8 cellular contexts compared by ENCODE assay signal in the genomic region with DNA sequence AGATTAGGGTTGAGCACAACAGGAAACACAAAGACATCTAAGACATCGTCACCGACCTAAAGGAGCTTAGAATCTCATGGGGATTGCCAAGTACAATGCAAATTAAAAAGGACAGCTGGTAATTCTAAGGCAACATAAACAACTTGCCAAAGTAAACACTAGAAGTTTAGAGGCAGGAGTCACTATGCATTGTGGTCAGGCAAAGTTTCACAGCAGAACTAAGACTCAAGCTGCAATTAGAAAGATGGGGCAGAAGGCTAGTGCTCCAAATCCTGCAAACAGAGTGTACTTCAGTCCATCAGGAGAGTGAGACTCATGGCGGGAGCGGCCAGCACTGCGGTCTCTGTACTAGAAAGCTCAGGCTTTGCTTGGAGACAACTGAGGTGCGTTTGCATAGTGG. TPM values are rescaled to one million over a fixed set of nuclear protein-coding genes. Genes with fewer than 3 reads are reported as not detected.
DNase-seq lines count a peak whose midpoint lies in the region; ATAC-seq, FAIRE-seq and TF ChIP-seq lines count a peak whose summit lies in the region.

No MANE protein-coding gene starts in this region.

- H3K4me1 Mint-ChIP-seq in T-helper 17 cell: peaks cover 31% of the 10 kb centered on the region
- peaks cover 33% of the 10 kb centered on the region for H3K4me1 Mint-ChIP-seq in activated T-helper 2 cell treated with anti-CD3 and anti-CD28 coated beads, Interferon-gamma antibody, Interleukin-2, Interleukin-4, amounts not matched to agents 10 μg/mL and 5 μg/mL and 100 μg/mL, durations not matched to agents 14 hours and 24 hours and 36 hours (ENCODE audit: low read depth)

- H3K27ac ChIP-seq in heart left ventricle: peak overlapping the region in 9 of 12 donors; percentile 3 to 97 (median 59)
- peak overlapping the region; percentile 81 for H3K27ac ChIP-seq in osteoblast (ENCODE audit: low read depth, low read length)

- H2AFZ ChIP-seq in osteoblast (ENCODE audit: low read length): no peak overlapping the region

- H3K27me3 Mint-ChIP-seq in T-helper 17 cell: no peaks in the 10 kb centered on the region
- H3K27me3 Mint-ChIP-seq in activated T-helper 2 cell treated with anti-CD3 and anti-CD28 coated beads, Interferon-gamma antibody, Interleukin-2, Interleukin-4, amounts not matched to agents 10 μg/mL and 5 μg/mL and 100 μg/mL, durations not matched to agents 14 hours and 24 hours and 36 hours (ENCODE audit: low read depth): no peaks in the 10 kb centered on the region

- H3K36me3 Mint-ChIP-seq in T-helper 17 cell (ENCODE audit: low read depth): peaks cover 5% of the 10 kb centered on the region
- H3K36me3 Mint-ChIP-seq in activated T-helper 2 cell treated with anti-CD3 and anti-CD28 coated beads, Interferon-gamma antibody, Interleukin-2, Interleukin-4, amounts not matched to agents 10 μg/mL and 5 μg/mL and 100 μg/mL, durations not matched to agents 14 hours and 24 hours and 36 hours (ENCODE audit: low read depth): peaks cover 8% of the 10 kb centered on the region

- H3K4me3 ChIP-seq in heart left ventricle (no peak overlapping the region), osteoblast (ENCODE audit: insufficient read depth, low read length) (no peak overlapping the region)

- peaks cover 93% of the 10 kb centered on the region for H3K79me2 ChIP-seq in osteoblast (ENCODE audit: insufficient read depth, low read length)

- DNase-seq in heart left ventricle: no peak
- DNase-seq in Right ventricle myocardium superior: no peak
- DNase-seq in T-helper 17 cell: no peak
- DNase-seq in osteoblast (ENCODE audit: insufficient read length, low spot score, missing footprints): peak; percentile 86
- DNase-seq in urothelium cell line (ENCODE audit: low spot score): no peak
- DNase-seq in activated T-helper 2 cell treated with anti-CD3 and anti-CD28 coated beads, Interferon-gamma antibody, Interleukin-2, Interleukin-4, amounts not matched to agents 10 μg/mL and 5 μg/mL and 100 μg/mL, durations not matched to agents 14 hours and 24 hours and 36 hours (ENCODE audit: low spot score): no peak
- no peak for DNase-seq in NCI-H1694 (lab: John Stamatoyannopoulos, UW)

- TF ChIP-seq CTCF in heart left ventricle (IDR thresholded peaks at IDR 0.05): no peak
- TF ChIP-seq CTCF in osteoblast (IDR thresholded peaks at IDR 0.05; ENCODE audit: extremely low read depth, low read depth, low read length): no peak

- no peaks in the 10 kb centered on the region for H3K9me3 Mint-ChIP-seq in activated T-helper 2 cell treated with anti-CD3 and anti-CD28 coated beads, Interferon-gamma antibody, Interleukin-2, Interleukin-4, amounts not matched to agents 10 μg/mL and 5 μg/mL and 100 μg/mL, durations not matched to agents 14 hours and 24 hours and 36 hours

- peaks cover 12% of the 10 kb centered on the region for H4K20me1 ChIP-seq in osteoblast (ENCODE audit: insufficient read depth, low read length)

- peak in 1 of 4 donors; percentile 5 for ATAC-seq in heart left ventricle
- ATAC-seq in Right ventricle myocardium superior (ENCODE audit: poor library complexity): no peak
- peak; percentile 86 for ATAC-seq in HG03045 (IDR thresholded peaks at IDR 0.05; ENCODE audit: unreplicated experiment)
- ATAC-seq in T-helper 17 cell: peak; percentile 56

- FAIRE-seq in urothelium cell line (lab: Jason Lieb, UNC): no peak

- 72 to 79% (median 74%) methylated on average over 6 of the region's 6 CpGs for WGBS in heart left ventricle, 4 donors

- H3K9me3 ChIP-seq in heart left ventricle (no peaks in the 10 kb centered on the region), T-helper 17 cell (ENCODE audit: control insufficient read depth, low read length, poor library complexity, severe bottlenecking) (no peaks in the 10 kb centered on the region), osteoblast (ENCODE audit: low read depth, low read length) (no peaks in the 10 kb centered on the region)

- intact Hi-C loops in heart left ventricle (cut with DNase I) (loop anchor here in 3 of 10 donors (5.0 to 10.0 kb wide), 3 partner anchors 50 to 73 kb away; a partner anchor contains a TSS), Right ventricle myocardium superior (cut with DNase I) (no loop called here)
- intact Hi-C loops in activated T-helper 2 cell treated with anti-CD3 and anti-CD28 coated beads, Interferon-gamma antibody, Interleukin-2, Interleukin-4, amounts not matched to agents 10 μg/mL and 5 μg/mL and 100 μg/mL, durations not matched to agents 14 hours and 24 hours and 36 hours (cut with micrococcal nuclease): no loop called here

- H3K27ac Mint-ChIP-seq in T-helper 17 cell: peak overlapping the region; percentile 34
- H3K27ac Mint-ChIP-seq in activated T-helper 2 cell treated with anti-CD3 and anti-CD28 coated beads, Interferon-gamma antibody, Interleukin-2, Interleukin-4, amounts not matched to agents 10 μg/mL and 5 μg/mL and 100 μg/mL, durations not matched to agents 14 hours and 24 hours and 36 hours: no peak overlapping the region

- H3K4me1 ChIP-seq in heart left ventricle (peaks cover 15 to 90% (median 62%) of the 10 kb centered on the region in 12 donors), osteoblast (ENCODE audit: insufficient read depth, low read length) (peaks cover 73% of the 10 kb centered on the region)

- H3K4me2 ChIP-seq in osteoblast (ENCODE audit: insufficient read depth, low read length): peak overlapping the region; percentile 7

- H3K36me3 ChIP-seq in heart left ventricle (peaks cover 0 to 6% (median 0%) of the 10 kb centered on the region in 9 donors), osteoblast (ENCODE audit: insufficient read depth, low read length) (no peaks in the 10 kb centered on the region)

- H3K27me3 ChIP-seq in heart left ventricle: no peaks in the 10 kb centered on the region
- H3K27me3 ChIP-seq in osteoblast (ENCODE audit: insufficient read depth, low read length): no peaks in the 10 kb centered on the region

- no peak for TF ChIP-seq POLR2A in heart left ventricle (IDR thresholded peaks at IDR 0.05)

- H3K4me3 Mint-ChIP-seq in T-helper 17 cell: no peak overlapping the region
- H3K4me3 Mint-ChIP-seq in activated T-helper 2 cell treated with anti-CD3 and anti-CD28 coated beads, Interferon-gamma antibody, Interleukin-2, Interleukin-4, amounts not matched to agents 10 μg/mL and 5 μg/mL and 100 μg/mL, durations not matched to agents 14 hours and 24 hours and 36 hours (ENCODE audit: low read depth): no peak overlapping the region

RNA-seq across cellular contexts. Expression of a gene that starts 52.7 kb away (rescaled TPM):
- total RNA-seq in heart left ventricle (100 to 1,000 TPM; 102 to 244 (median 143) TPM), Right ventricle myocardium superior (88.5 TPM), T-helper 17 cell (10 to 100 TPM; 36.9 to 42.9 TPM), osteoblast (12.7 and 13.3 TPM in 2 replicates)
- polyA plus RNA-seq in heart left ventricle: 100 to 1,000 TPM in 1 of 2 donors, 10 to 100 TPM in 1; 43.2 to 205 TPM
- 27.6 and 27.7 TPM in 2 replicates for total RNA-seq in activated T-helper 2 cell treated with anti-CD3 and anti-CD28 coated beads, Interferon-gamma antibody, Interleukin-2, Interleukin-4, amounts not matched to agents 10 μg/mL and 5 μg/mL and 100 μg/mL, durations not matched to agents 14 hours and 24 hours and 36 hours
